Comparison of ENCODE assay signal across 9 cellular contexts in genomic region chr18:32919799-32920198, GRCh38.
A peak's percentile ranks its signal among the peaks of the same experiment; 100 is the strongest.
DNase-seq lines count a peak whose midpoint lies in the region; ATAC-seq and TF ChIP-seq lines count a peak whose summit lies in the region.
"Had no signal": no experiment of that assay in that cellular context is flagged by ENCODE, and none has a peak within 500 bp of the region (broad histone marks: within the 10 kb centered on the region; RNA-seq: fewer than 3 reads in every experiment).

No MANE protein-coding gene starts in this region.

- in situ Hi-C loops in brain microvascular endothelial cell (cut with HindIII; ENCODE audit: low pct_ligation_motif_present, low sequenced_read_pairs): no loop called here

- no peaks in the 10 kb centered on the region for H3K79me2 ChIP-seq in parathyroid adenoma

- H3K4me3 ChIP-seq in brain microvascular endothelial cell (ENCODE audit: low read depth, low read length): no peak overlapping the region
- no peak overlapping the region for H3K4me3 ChIP-seq in parathyroid adenoma (ENCODE audit: low read depth, low read length)

- H3K36me3 ChIP-seq in brain microvascular endothelial cell (replicated peaks) (no peaks in the 10 kb centered on the region), parathyroid adenoma (ENCODE audit: control insufficient read depth, insufficient read depth, low read length) (no peaks in the 10 kb centered on the region)

- H3K27me3 ChIP-seq in brain microvascular endothelial cell (replicated peaks) (no peaks in the 10 kb centered on the region), parathyroid adenoma (ENCODE audit: control insufficient read depth, insufficient read depth, low read length) (no peaks in the 10 kb centered on the region)

- TF ChIP-seq CTCF in brain microvascular endothelial cell (IDR thresholded peaks at IDR 0.05; ENCODE audit: low read depth, low read length, missing control alignments) (peak; percentile 76), parathyroid adenoma (IDR thresholded peaks at IDR 0.05) (peak; percentile 49)

- no peak overlapping the region for H3K4me2 ChIP-seq in parathyroid adenoma (ENCODE audit: low read length)

- no peak overlapping the region for H2AFZ ChIP-seq in parathyroid adenoma

- no peaks in the 10 kb centered on the region for H3K9me3 ChIP-seq in parathyroid adenoma (ENCODE audit: control insufficient read depth, low read length)

- H3K27ac ChIP-seq in brain microvascular endothelial cell (no peak overlapping the region), parathyroid adenoma (no peak overlapping the region)

- H3K4me1 ChIP-seq in parathyroid adenoma: no peaks in the 10 kb centered on the region

- DNase-seq in DMS153 treated with DMSO at 0.1 percent for 48 hours (lab: John Stamatoyannopoulos, UW; ENCODE audit: unreplicated experiment): peak; percentile 4
- DNase-seq in NCI-H510A (lab: John Stamatoyannopoulos, UW): peak; percentile 34
- DNase-seq in brain microvascular endothelial cell: no peak
- no peak for DNase-seq in NCI-H1930 (lab: John Stamatoyannopoulos, UW)
- no peak for DNase-seq in activated CD8-positive, alpha-beta memory T cell treated with anti-CD3 and anti-CD28 coated beads, Interleukin-2, amount 50 U/mL, for 4 hours

- ATAC-seq in GM19452 (IDR thresholded peaks at IDR 0.05; ENCODE audit: unreplicated experiment) (peak; percentile 79), HG03280 (IDR thresholded peaks at IDR 0.05; ENCODE audit: unreplicated experiment) (peak; percentile 96)
- ATAC-seq: T-cell had no signal

- no peak overlapping the region for H3K9ac ChIP-seq in parathyroid adenoma

Comparison
In these comparisons a context has a peak if more than half of its experiments do, and no peak if none do; other contexts are left out.
1. DNase-seq: peak in DMS153 treated with DMSO at 0.1 percent for 48 hours (single experiment) and NCI-H510A (single experiment); none in brain microvascular endothelial cell (single experiment), NCI-H1930 (0 of 2) and activated CD8-positive, alpha-beta memory T cell treated with anti-CD3 and anti-CD28 coated beads, Interleukin-2, amount 50 U/mL, for 4 hours (single experiment).